In the genomic region with DNA sequence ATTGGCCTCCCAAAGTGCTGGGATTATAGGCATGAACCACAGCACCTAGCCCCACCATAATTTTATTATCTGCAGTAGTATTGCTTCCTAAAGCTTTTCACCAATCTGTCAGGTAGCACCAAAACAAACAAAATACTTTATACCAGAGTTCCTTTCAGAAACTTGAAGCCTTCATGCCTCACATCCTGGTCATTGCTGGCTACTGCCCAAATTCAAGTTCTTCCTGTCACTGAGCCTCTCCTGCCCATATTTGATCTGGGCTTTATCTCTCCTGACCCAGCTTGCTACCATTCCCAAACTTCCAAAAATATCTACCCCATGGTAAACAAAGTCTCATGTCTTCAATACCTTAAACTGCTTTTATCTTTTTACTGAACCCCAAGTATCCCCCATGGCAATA, we compare ENCODE assay signal across 21 cellular contexts. TPM values are rescaled to one million over a fixed set of nuclear protein-coding genes. Genes with fewer than 3 reads are reported as not detected.
DNase-seq lines count a peak whose midpoint lies in the region; ATAC-seq and TF ChIP-seq lines count a peak whose summit lies in the region.
"Had no signal": no experiment of that assay in that cellular context is flagged by ENCODE, and none has a peak within 500 bp of the region (broad histone marks: within the 10 kb centered on the region; RNA-seq: fewer than 3 reads in every experiment).

No MANE protein-coding gene starts in this region.

- H3K4me1 ChIP-seq in psoas muscle, result peaks cover 35% of the 10 kb centered on the region
- H3K4me1 ChIP-seq: Peyer's patch had no signal

- no peaks in the 10 kb centered on the region for H3K9me3 Mint-ChIP-seq in stimulated activated naive B cell treated with anti-CD40 and anti-IgM and Interleukin-4, amounts not matched to agents 10 μg/mL and 1 μg/mL and 100 μg/mL, for 72 hours
- H3K9me3 Mint-ChIP-seq in stimulated activated effector memory CD8-positive, alpha-beta T cell treated with anti-CD3 and anti-CD28 coated beads, Interleukin-12 subunit alpha, Interleukin-12 subunit beta, amount 100 ng/mL, for 72 hours, result no peaks in the 10 kb centered on the region
- H3K9me3 Mint-ChIP-seq: CD14-positive monocyte; naive thymus-derived CD8-positive, alpha-beta T cell had no signal

- H3K4me1 Mint-ChIP-seq in stimulated activated naive B cell treated with anti-CD40 and anti-IgM and Interleukin-4, amounts not matched to agents 10 μg/mL and 1 μg/mL and 100 μg/mL, for 72 hours, result no peaks in the 10 kb centered on the region
- H3K4me1 Mint-ChIP-seq in stimulated activated effector memory CD8-positive, alpha-beta T cell treated with anti-CD3 and anti-CD28 coated beads, Interleukin-12 subunit alpha, Interleukin-12 subunit beta, amount 100 ng/mL, for 72 hours, result no peaks in the 10 kb centered on the region
- H3K4me1 Mint-ChIP-seq: CD14-positive monocyte; naive thymus-derived CD8-positive, alpha-beta T cell had no signal

- no peaks in the 10 kb centered on the region for H3K27me3 Mint-ChIP-seq in stimulated activated naive B cell treated with anti-CD40 and anti-IgM and Interleukin-4, amounts not matched to agents 10 μg/mL and 1 μg/mL and 100 μg/mL, for 72 hours

- H3K4me3 ChIP-seq in psoas muscle, result no peak overlapping the region
- H3K4me3 ChIP-seq: esophagus squamous epithelium, hepatocyte, Peyer's patch had no signal

- H3K27me3 ChIP-seq in psoas muscle (ENCODE audit: insufficient read depth in 3 of 3, low read length in 2 of 3), result no peaks in the 10 kb centered on the region
- H3K27me3 ChIP-seq: esophagus squamous epithelium, hepatocyte, Peyer's patch had no signal

- peak; percentile 5 for DNase-seq in DMS53 (lab: John Stamatoyannopoulos, UW)
- no peak for DNase-seq in DMS53 treated with DMSO at 0.1 percent for 48 hours (lab: John Stamatoyannopoulos, UW; ENCODE audit: unreplicated experiment)
- peak; percentile 38 for DNase-seq in RPMI7951 (ENCODE audit: low read depth)
- peak; percentile 38 for DNase-seq in fibroblast of gingiva (ENCODE audit: low read depth)
- DNase-seq in psoas muscle, result no peak
- DNase-seq in stimulated activated naive B cell treated with anti-CD40 and anti-IgM and Interleukin-4, amounts not matched to agents 10 μg/mL and 1 μg/mL and 100 μg/mL, for 72 hours, result no peak
- no peak for DNase-seq in DMS 273 (lab: John Stamatoyannopoulos, UW; ENCODE audit: unreplicated experiment)
- no peak for DNase-seq in stimulated activated effector memory CD8-positive, alpha-beta T cell treated with anti-CD3 and anti-CD28 coated beads, Interleukin-12 subunit alpha, Interleukin-12 subunit beta, amount 100 ng/mL, for 72 hours (ENCODE audit: low spot score in 2 of 2)
- DNase-seq: activated CD4-positive, alpha-beta T cell treated with anti-CD3 and anti-CD28 coated beads for 48 hours; activated effector memory CD4-positive, alpha-beta T cell treated with Interleukin-2 at 50 U/mL for 16 hours; central memory CD4-positive, alpha-beta T cell; effector CD4-positive, alpha-beta T cell; esophagus squamous epithelium; islet precursor cell; naive thymus-derived CD8-positive, alpha-beta T cell; Peyer's patch; stimulated activated CD4-positive, alpha-beta T cell treated with anti-CD3 and anti-CD28 coated beads, Interleukin-2, amount 100 ng/mL, for 24 hours had no signal

- TF ChIP-seq CTCF in psoas muscle (IDR thresholded peaks at IDR 0.05), result no peak

- H3K36me3 ChIP-seq in psoas muscle (ENCODE audit: insufficient read depth in 1 of 2, low read depth in 1 of 2), result no peaks in the 10 kb centered on the region
- H3K36me3 ChIP-seq: esophagus squamous epithelium, Peyer's patch had no signal

- H3K27ac ChIP-seq in psoas muscle, result peak overlapping the region; percentile 91
- H3K27ac ChIP-seq: 22Rv1, esophagus squamous epithelium, hepatocyte, parathyroid adenoma, Peyer's patch had no signal

- intact Hi-C loops in psoas muscle (cut with DNase I), result no loop called here

- H3K9me3 ChIP-seq in psoas muscle, result no peaks in the 10 kb centered on the region
- H3K9me3 ChIP-seq: esophagus squamous epithelium, Peyer's patch had no signal

- no peak overlapping the region for H3K4me3 Mint-ChIP-seq in stimulated activated naive B cell treated with anti-CD40 and anti-IgM and Interleukin-4, amounts not matched to agents 10 μg/mL and 1 μg/mL and 100 μg/mL, for 72 hours
- no peak overlapping the region for H3K4me3 Mint-ChIP-seq in stimulated activated effector memory CD8-positive, alpha-beta T cell treated with anti-CD3 and anti-CD28 coated beads, Interleukin-12 subunit alpha, Interleukin-12 subunit beta, amount 100 ng/mL, for 72 hours
- H3K4me3 Mint-ChIP-seq: CD14-positive monocyte; naive thymus-derived CD8-positive, alpha-beta T cell had no signal

- H3K36me3 Mint-ChIP-seq in stimulated activated naive B cell treated with anti-CD40 and anti-IgM and Interleukin-4, amounts not matched to agents 10 μg/mL and 1 μg/mL and 100 μg/mL, for 72 hours, result no peaks in the 10 kb centered on the region
- H3K36me3 Mint-ChIP-seq in stimulated activated effector memory CD8-positive, alpha-beta T cell treated with anti-CD3 and anti-CD28 coated beads, Interleukin-12 subunit alpha, Interleukin-12 subunit beta, amount 100 ng/mL, for 72 hours, result no peaks in the 10 kb centered on the region
- H3K36me3 Mint-ChIP-seq: CD14-positive monocyte; naive thymus-derived CD8-positive, alpha-beta T cell had no signal

- peak; percentile 39 to 53 (median 46) for ATAC-seq in psoas muscle
- ATAC-seq in stimulated activated naive B cell treated with anti-CD40 and anti-IgM and Interleukin-4, amounts not matched to agents 10 μg/mL and 1 μg/mL and 100 μg/mL, for 72 hours (replicated peaks), result no peak
- no peak for ATAC-seq in stimulated activated effector memory CD8-positive, alpha-beta T cell treated with anti-CD3 and anti-CD28 coated beads, Interleukin-12 subunit alpha, Interleukin-12 subunit beta, amount 100 ng/mL, for 72 hours
- ATAC-seq: naive thymus-derived CD8-positive, alpha-beta T cell had no signal

- H3K27ac Mint-ChIP-seq in stimulated activated naive B cell treated with anti-CD40 and anti-IgM and Interleukin-4, amounts not matched to agents 10 μg/mL and 1 μg/mL and 100 μg/mL, for 72 hours, result no peak overlapping the region
- no peak overlapping the region for H3K27ac Mint-ChIP-seq in stimulated activated effector memory CD8-positive, alpha-beta T cell treated with anti-CD3 and anti-CD28 coated beads, Interleukin-12 subunit alpha, Interleukin-12 subunit beta, amount 100 ng/mL, for 72 hours
- H3K27ac Mint-ChIP-seq: naive thymus-derived CD8-positive, alpha-beta T cell had no signal

RNA-seq across cellular contexts. Expression of gene DST, which starts 34.9 kb away (rescaled TPM):
- total RNA-seq in RPMI7951 (2014; rRNA removed; shearing (Covaris generic)), result 79.0 and 89.9 TPM in 2 replicates
- 100 to 1,000 TPM; 109 to 341 (median 305) TPM for total RNA-seq in psoas muscle
- 10 to 100 TPM; 58.3 to 66.9 (median 63.5) TPM for polyA plus RNA-seq in psoas muscle

Comparison
In these comparisons a context has a peak if more than half of its experiments do, and no peak if none do; other contexts are left out.
1. DNase-seq: peak in DMS53 (single experiment), RPMI7951 (single experiment) and fibroblast of gingiva (single experiment); none in DMS53 treated with DMSO at 0.1 percent for 48 hours (single experiment), psoas muscle (0 of 2), stimulated activated naive B cell treated with anti-CD40 and anti-IgM and Interleukin-4, amounts not matched to agents 10 μg/mL and 1 μg/mL and 100 μg/mL, for 72 hours (single experiment), DMS 273 (single experiment) and stimulated activated effector memory CD8-positive, alpha-beta T cell treated with anti-CD3 and anti-CD28 coated beads, Interleukin-12 subunit alpha, Interleukin-12 subunit beta, amount 100 ng/mL, for 72 hours (0 of 2).
2. ATAC-seq: peak in psoas muscle (4 of 4); none in stimulated activated naive B cell treated with anti-CD40 and anti-IgM and Interleukin-4, amounts not matched to agents 10 μg/mL and 1 μg/mL and 100 μg/mL, for 72 hours (0 of 2) and stimulated activated effector memory CD8-positive, alpha-beta T cell treated with anti-CD3 and anti-CD28 coated beads, Interleukin-12 subunit alpha, Interleukin-12 subunit beta, amount 100 ng/mL, for 72 hours (single experiment).